In genomic region chr5:146878471-146879172, GRCh38 we compare ENCODE assay signal across 1 cellular context.
TF ChIP-seq lines count a peak whose summit lies in the region.

TSS of gene PPP2R2B (minus strand) at chr5:146878757.

TF ChIP-seq in A549, 52 proteins besides CTCF, POLR2A, EP300 and RAD21 (continued from another document):
- TF ChIP-seq HES2 (IDR thresholded peaks at IDR 0.05) (no peak), ZC3H11A (IDR thresholded peaks at IDR 0.05) (no peak)
